In the genomic region with DNA sequence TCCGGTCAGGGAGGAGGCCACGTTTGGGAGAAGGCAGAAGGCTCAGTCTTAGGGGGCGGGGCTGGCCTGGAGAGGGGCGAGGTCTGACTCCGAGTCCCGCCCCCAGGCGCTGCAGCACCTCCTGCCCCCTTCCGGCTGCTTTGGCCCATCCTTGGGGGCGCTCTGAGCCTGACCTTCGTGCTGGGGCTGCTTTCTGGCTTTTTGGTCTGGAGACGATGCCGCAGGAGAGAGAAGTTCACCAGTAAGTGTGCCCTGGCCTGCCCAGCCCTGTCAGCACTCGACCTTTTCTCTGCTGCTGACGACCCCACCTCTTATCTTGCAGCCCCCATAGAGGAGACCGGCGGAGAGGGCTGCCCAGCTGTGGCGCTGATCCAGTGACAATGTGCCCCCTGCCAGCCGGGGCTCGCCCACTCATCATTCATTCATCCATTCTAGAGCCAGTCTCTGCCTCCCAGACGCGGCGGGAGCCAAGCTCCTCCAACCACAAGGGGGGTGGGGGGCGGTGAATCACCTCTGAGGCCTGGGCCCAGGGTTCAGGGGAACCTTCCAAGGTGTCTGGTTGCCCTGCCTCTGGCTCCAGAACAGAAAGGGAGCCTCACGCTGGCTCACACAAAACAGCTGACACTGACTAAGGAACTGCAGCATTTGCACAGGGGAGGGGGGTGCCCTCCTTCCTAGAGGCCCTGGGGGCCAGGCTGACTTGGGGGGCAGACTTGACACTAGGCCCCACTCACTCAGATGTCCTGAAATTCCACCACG, we compare ENCODE assay signal across 8 cellular contexts. TPM values are rescaled to one million over a fixed set of nuclear protein-coding genes. Genes with fewer than 3 reads are reported as not detected.
DNase-seq lines count a peak whose midpoint lies in the region; ATAC-seq and TF ChIP-seq lines count a peak whose summit lies in the region.

No MANE protein-coding gene starts in this region.

- H3K9me3 ChIP-seq in HAP-1 (no peaks in the 10 kb centered on the region), PC-9 (ENCODE audit: insufficient read depth, low read depth) (no peaks in the 10 kb centered on the region), esophagus muscularis mucosa (no peaks in the 10 kb centered on the region)
- H3K9me3 ChIP-seq in naive thymus-derived CD4-positive, alpha-beta T cell (ENCODE audit: control insufficient read depth in 2 of 3, low read length in 3 of 3): no peaks in the 10 kb centered on the region

- peaks cover 22% of the 10 kb centered on the region for H3K4me1 ChIP-seq in HAP-1
- peaks cover 8% of the 10 kb centered on the region for H3K4me1 ChIP-seq in PC-9 (replicated peaks; ENCODE audit: insufficient read depth)
- peaks cover 46 to 77% (median 66%) of the 10 kb centered on the region in 4 donors for H3K4me1 ChIP-seq in esophagus muscularis mucosa
- H3K4me1 ChIP-seq in naive thymus-derived CD4-positive, alpha-beta T cell (ENCODE audit: control insufficient read depth in 2 of 2, insufficient read depth in 2 of 2, low read length in 2 of 2): peaks cover 36 to 43% of the 10 kb centered on the region in 2 donors

- DNase-seq in AML-193 (lab: John Stamatoyannopoulos, UW) (peak; percentile 42 to 45), HAP-1 (ENCODE audit: low spot score in 2 of 2) (peak; percentile 74 to 94), PC-9 (peak; percentile 84 to 94), esophagus muscularis mucosa (ENCODE audit: extremely low spot score) (no peak)
- DNase-seq in activated T-cell treated with anti-CD3 and anti-CD28 coated beads, Interleukin-2, amount 50 U/mL, for 4 hours: peak; percentile 90
- peak; percentile 42 to 79 (median 63) for DNase-seq in naive thymus-derived CD4-positive, alpha-beta T cell
- DNase-seq in stimulated activated naive B cell treated with anti-CD40 and anti-IgM and Interleukin-4, amounts not matched to agents 10 μg/mL and 1 μg/mL and 100 μg/mL, for 72 hours: peak; percentile 61

- TF ChIP-seq CTCF in PC-9 (conservative IDR thresholded peaks at IDR 0.05) (peak; percentile 48; the same call in 1 of the 2 replicates), esophagus muscularis mucosa (IDR thresholded peaks at IDR 0.05) (peak in 2 of 3 experiments; percentile 37 to 39)

- peaks cover 28% of the 10 kb centered on the region for H3K79me2 ChIP-seq in PC-9 (ENCODE audit: low read depth)

- H3K4me3 ChIP-seq in HAP-1: peak overlapping the region; percentile 47
- H3K4me3 ChIP-seq in PC-9: peak overlapping the region; percentile 76
- H3K4me3 ChIP-seq in esophagus muscularis mucosa: peak overlapping the region; percentile 66 to 86 (median 74)
- peak overlapping the region; percentile 58 for H3K4me3 ChIP-seq in naive thymus-derived CD4-positive, alpha-beta T cell (ENCODE audit: low read length)

- 7% methylated on average over 6 of the region's 25 CpGs for WGBS in esophagus muscularis mucosa

- peaks cover 9% of the 10 kb centered on the region for H3K36me3 Mint-ChIP-seq in activated T-cell treated with anti-CD3 and anti-CD28 coated beads, Interleukin-2, amount 50 U/mL, for 4 hours (ENCODE audit: insufficient read depth)
- H3K36me3 Mint-ChIP-seq in naive thymus-derived CD4-positive, alpha-beta T cell: peaks cover 0 to 8% (median 3%) of the 10 kb centered on the region in 5 donors
- H3K36me3 Mint-ChIP-seq in stimulated activated naive B cell treated with anti-CD40 and anti-IgM and Interleukin-4, amounts not matched to agents 10 μg/mL and 1 μg/mL and 100 μg/mL, for 72 hours: peaks cover 10 to 13% of the 10 kb centered on the region in 2 donors

- no peak overlapping the region for H2AFZ ChIP-seq in PC-9

- H3K4me1 Mint-ChIP-seq in activated T-cell treated with anti-CD3 and anti-CD28 coated beads, Interleukin-2, amount 50 U/mL, for 4 hours (ENCODE audit: low read depth): peaks cover 53% of the 10 kb centered on the region
- H3K4me1 Mint-ChIP-seq in naive thymus-derived CD4-positive, alpha-beta T cell: peaks cover 12 to 63% (median 44%) of the 10 kb centered on the region in 7 donors
- H3K4me1 Mint-ChIP-seq in stimulated activated naive B cell treated with anti-CD40 and anti-IgM and Interleukin-4, amounts not matched to agents 10 μg/mL and 1 μg/mL and 100 μg/mL, for 72 hours: peaks cover 41 to 80% of the 10 kb centered on the region in 2 donors

- peak overlapping the region; percentile 87 for H3K4me3 Mint-ChIP-seq in activated T-cell treated with anti-CD3 and anti-CD28 coated beads, Interleukin-2, amount 50 U/mL, for 4 hours
- H3K4me3 Mint-ChIP-seq in naive thymus-derived CD4-positive, alpha-beta T cell: peak overlapping the region; percentile 84 to 93 (median 90)
- peak overlapping the region; percentile 77 to 81 for H3K4me3 Mint-ChIP-seq in stimulated activated naive B cell treated with anti-CD40 and anti-IgM and Interleukin-4, amounts not matched to agents 10 μg/mL and 1 μg/mL and 100 μg/mL, for 72 hours

- H3K27ac ChIP-seq in PC-9 (peak overlapping the region; percentile 97), esophagus muscularis mucosa (replicated peaks in 1 of 4) (peak overlapping the region; percentile 96 to 99 (median 98))
- H3K27ac ChIP-seq in naive thymus-derived CD4-positive, alpha-beta T cell (ENCODE audit: low read depth, low read length): peak overlapping the region; percentile 63

- peaks cover 10% of the 10 kb centered on the region for H4K20me1 ChIP-seq in PC-9 (ENCODE audit: insufficient read depth)

- CTCF ChIA-PET in PC-9 (lab: Charles Lee): interaction anchor here (0.5 to 0.6 kb wide), 4 partner anchors 10 to 494 kb away, joined by 3 to 6 read pairs (median 3); no protein-coding TSS in a partner anchor
- CTCF ChIA-PET in naive thymus-derived CD4-positive, alpha-beta T cell (lab: Charles Lee): interaction anchor here (0.7 to 3.3 kb wide), 4 partner anchors 14 to 251 kb away, joined by 3 to 11 read pairs (median 4); a partner anchor contains a TSS

- peaks cover 44% of the 10 kb centered on the region for H3F3A ChIP-seq in PC-9 (ENCODE audit: insufficient read depth, low read depth)

- H3K9me3 Mint-ChIP-seq in activated T-cell treated with anti-CD3 and anti-CD28 coated beads, Interleukin-2, amount 50 U/mL, for 4 hours: no peaks in the 10 kb centered on the region
- H3K9me3 Mint-ChIP-seq in naive thymus-derived CD4-positive, alpha-beta T cell: no peaks in the 10 kb centered on the region
- H3K9me3 Mint-ChIP-seq in stimulated activated naive B cell treated with anti-CD40 and anti-IgM and Interleukin-4, amounts not matched to agents 10 μg/mL and 1 μg/mL and 100 μg/mL, for 72 hours: no peaks in the 10 kb centered on the region

- H3K27me3 ChIP-seq in HAP-1 (ENCODE audit: low read depth): no peaks in the 10 kb centered on the region
- H3K27me3 ChIP-seq in PC-9 (ENCODE audit: insufficient read depth, low read depth): no peaks in the 10 kb centered on the region
- peaks cover 0 to 28% (median 20%) of the 10 kb centered on the region in 4 donors for H3K27me3 ChIP-seq in esophagus muscularis mucosa
- no peaks in the 10 kb centered on the region for H3K27me3 ChIP-seq in naive thymus-derived CD4-positive, alpha-beta T cell (ENCODE audit: control insufficient read depth in 2 of 2, insufficient read depth in 2 of 2, low read length in 2 of 2)

- no peak for TF ChIP-seq POLR2A in esophagus muscularis mucosa (IDR thresholded peaks at IDR 0.05; ENCODE audit: low read depth)

- peak overlapping the region; percentile 100 for H3K4me2 ChIP-seq in PC-9

- no peaks in the 10 kb centered on the region for H3K9me2 ChIP-seq in PC-9 (ENCODE audit: insufficient read depth)

- POLR2A ChIA-PET in PC-9 (lab: Charles Lee; ENCODE audit: unreplicated experiment): interaction anchor here (0.5 to 5.1 kb wide), 12 partner anchors 9 to 1549 kb away, joined by 3 to 87 read pairs (median 10); a partner anchor contains a TSS
- POLR2A ChIA-PET in naive thymus-derived CD4-positive, alpha-beta T cell (lab: Charles Lee): interaction anchor here (1.1 to 2.9 kb wide), 8 partner anchors 7 to 245 kb away, joined by 4 to 12 read pairs (median 9); a partner anchor contains a TSS

- peak overlapping the region; percentile 78 to 98 (median 88) for H3K27ac Mint-ChIP-seq in naive thymus-derived CD4-positive, alpha-beta T cell
- H3K27ac Mint-ChIP-seq in stimulated activated naive B cell treated with anti-CD40 and anti-IgM and Interleukin-4, amounts not matched to agents 10 μg/mL and 1 μg/mL and 100 μg/mL, for 72 hours: peak overlapping the region; percentile 96

- in situ Hi-C loops in HAP-1 (cut with MboI; ENCODE audit: low sequenced_read_pairs): loop anchor here (5.0 kb wide), 1 partner anchor 49 kb away; no protein-coding TSS in a partner anchor

- H3K27me3 Mint-ChIP-seq in activated T-cell treated with anti-CD3 and anti-CD28 coated beads, Interleukin-2, amount 50 U/mL, for 4 hours (ENCODE audit: low read depth): peaks cover 4% of the 10 kb centered on the region
- H3K27me3 Mint-ChIP-seq in naive thymus-derived CD4-positive, alpha-beta T cell: peaks cover 0 to 15% (median 0%) of the 10 kb centered on the region in 5 donors
- H3K27me3 Mint-ChIP-seq in stimulated activated naive B cell treated with anti-CD40 and anti-IgM and Interleukin-4, amounts not matched to agents 10 μg/mL and 1 μg/mL and 100 μg/mL, for 72 hours: peaks cover 6 to 22% of the 10 kb centered on the region in 2 donors

- no peak for TF ChIP-seq EP300 in esophagus muscularis mucosa (IDR thresholded peaks at IDR 0.05)

- ATAC-seq in activated T-cell treated with anti-CD3 and anti-CD28 coated beads, Interleukin-2, amount 50 U/mL, for 4 hours: peak; percentile 42 to 51
- peak; percentile 29 for ATAC-seq in naive thymus-derived CD4-positive, alpha-beta T cell
- peak; percentile 24 to 39 for ATAC-seq in stimulated activated naive B cell treated with anti-CD40 and anti-IgM and Interleukin-4, amounts not matched to agents 10 μg/mL and 1 μg/mL and 100 μg/mL, for 72 hours (replicated peaks)
- ATAC-seq in GM21723 (IDR thresholded peaks at IDR 0.05; ENCODE audit: unreplicated experiment): no peak

- H3K36me3 ChIP-seq in HAP-1 (replicated peaks) (peaks cover 18% of the 10 kb centered on the region), PC-9 (ENCODE audit: low read depth) (peaks cover 11% of the 10 kb centered on the region), esophagus muscularis mucosa (peaks cover 3 to 15% (median 11%) of the 10 kb centered on the region in 4 donors)
- H3K36me3 ChIP-seq in naive thymus-derived CD4-positive, alpha-beta T cell (ENCODE audit: control insufficient read depth in 2 of 3, insufficient read depth in 3 of 3, low read length in 3 of 3): peaks cover 0 to 12% (median 0%) of the 10 kb centered on the region in 3 experiments

- BruUV-seq in PC-9 (replicated peaks; lab: Mats Ljungman, UMichigan): no TSS peak

- intact Hi-C loops in PC-9 (cut with micrococcal nuclease; ENCODE audit: unreplicated experiment): loop anchor here (1.0 to 2.0 kb wide), 2 partner anchors 17 to 41 kb away; a partner anchor contains a TSS
- intact Hi-C loops in esophagus muscularis mucosa (cut with DNase I): no loop called here
- intact Hi-C loops in naive thymus-derived CD4-positive, alpha-beta T cell (cut with micrococcal nuclease): loop anchor here (1.0 to 10.0 kb wide), 10 partner anchors 17 to 1231 kb away; a partner anchor contains a TSS

RNA-seq across cellular contexts. Expression of a gene that starts 1.5 kb away (rescaled TPM):
- total RNA-seq in PC-9 (2021): 226 and 242 TPM in 2 replicates
- 1 to 10 TPM; 4.2 to 6.9 (median 5.1) TPM for total RNA-seq in activated T-cell treated with anti-CD3 and anti-CD28 coated beads, Interleukin-2, amount 50 U/mL, for 4 hours
- total RNA-seq in esophagus muscularis mucosa: 100 to 1,000 TPM in 1 of 4 donors, 10 to 100 TPM in 3; 20.9 to 140 (median 57.5) TPM
- 1 to 10 TPM in 3 of 5 experiments, under 1 TPM in 2; 0.57 to 5.9 (median 1.1) TPM for total RNA-seq in naive thymus-derived CD4-positive, alpha-beta T cell
- not detected for polyA plus RNA-seq in naive thymus-derived CD4-positive, alpha-beta T cell

RNA-seq across cellular contexts. Expression of a gene that starts 2.1 kb away (rescaled TPM):
- total RNA-seq in PC-9 (2021) (118 and 186 TPM in 2 replicates), esophagus muscularis mucosa (100 to 1,000 TPM in 2 of 4 donors, 10 to 100 TPM in 2; 28.8 to 134 (median 72.2) TPM)
- 10 to 100 TPM; 32.7 to 36.9 (median 33.9) TPM for total RNA-seq in activated T-cell treated with anti-CD3 and anti-CD28 coated beads, Interleukin-2, amount 50 U/mL, for 4 hours
- total RNA-seq in naive thymus-derived CD4-positive, alpha-beta T cell: 10 to 100 TPM; 11.5 to 29.6 (median 14.9) TPM
- 10 to 100 TPM; 12.0 to 24.6 TPM for polyA plus RNA-seq in naive thymus-derived CD4-positive, alpha-beta T cell

RNA-seq across cellular contexts. Expression of a gene that starts 2.2 kb away (rescaled TPM):
- total RNA-seq in PC-9 (2021) (69.9 and 109 TPM in 2 replicates), esophagus muscularis mucosa (10 to 100 TPM; 14.1 to 27.9 (median 23.0) TPM)
- 10 to 100 TPM; 70.4 to 86.3 (median 71.7) TPM for total RNA-seq in activated T-cell treated with anti-CD3 and anti-CD28 coated beads, Interleukin-2, amount 50 U/mL, for 4 hours
- total RNA-seq in naive thymus-derived CD4-positive, alpha-beta T cell: 10 to 100 TPM; 25.3 to 55.5 (median 26.0) TPM
- 10 to 100 TPM; 46.3 to 60.6 TPM for polyA plus RNA-seq in naive thymus-derived CD4-positive, alpha-beta T cell

RNA-seq across cellular contexts. Expression of a gene that starts 3.6 kb away (rescaled TPM):
- total RNA-seq in PC-9 (2021): 0.26 and 0.38 TPM in 2 replicates
- under 1 TPM; 0.18 to 0.30 (median 0.22) TPM for total RNA-seq in activated T-cell treated with anti-CD3 and anti-CD28 coated beads, Interleukin-2, amount 50 U/mL, for 4 hours
- total RNA-seq in esophagus muscularis mucosa: not detected
- not detected for total RNA-seq in naive thymus-derived CD4-positive, alpha-beta T cell
- polyA plus RNA-seq in naive thymus-derived CD4-positive, alpha-beta T cell: not detected

RNA-seq across cellular contexts. Expression of a gene that starts 8.9 kb away (rescaled TPM):
- total RNA-seq in PC-9 (2021) (14.3 and 16.4 TPM in 2 replicates), esophagus muscularis mucosa (under 1 TPM in 3 of 4 donors, not detected in 1; 0.17 to 0.42 (median 0.32) TPM)
- total RNA-seq in activated T-cell treated with anti-CD3 and anti-CD28 coated beads, Interleukin-2, amount 50 U/mL, for 4 hours: not detected
- total RNA-seq in naive thymus-derived CD4-positive, alpha-beta T cell: under 1 TPM in 2 of 5 experiments, not detected in 3; 0.15 to 0.37 TPM
- polyA plus RNA-seq in naive thymus-derived CD4-positive, alpha-beta T cell: not detected
